ENCODE assay signal across 22 cellular contexts in the genomic region with DNA sequence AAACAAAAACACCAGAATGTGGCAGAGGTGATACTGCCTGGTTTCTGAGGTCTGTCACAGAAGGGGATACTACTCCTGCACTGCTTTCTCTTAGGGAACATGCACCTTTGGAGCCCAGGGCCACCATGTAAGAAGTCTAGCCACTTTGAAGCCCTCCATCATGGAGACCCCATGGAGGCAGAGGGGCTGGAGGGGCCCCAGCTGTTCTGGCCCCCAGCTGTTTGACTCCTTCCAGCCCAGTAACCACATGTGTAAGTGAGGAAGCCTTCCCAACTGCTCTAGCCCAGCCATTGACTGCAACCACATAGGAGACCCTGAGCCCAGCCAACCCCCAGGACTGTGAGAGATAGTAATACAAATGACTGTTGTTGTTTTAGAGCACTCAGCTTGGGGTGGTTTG. TPM values are rescaled to one million over a fixed set of nuclear protein-coding genes. Genes with fewer than 3 reads are reported as not detected.
DNase-seq lines count a peak whose midpoint lies in the region; ATAC-seq and TF ChIP-seq lines count a peak whose summit lies in the region.
"Had no signal": no experiment of that assay in that cellular context is flagged by ENCODE, and none has a peak within 500 bp of the region (broad histone marks: within the 10 kb centered on the region; RNA-seq: fewer than 3 reads in every experiment).

No MANE protein-coding gene starts in this region.

- DNase-seq in activated CD8-positive, alpha-beta memory T cell treated with anti-CD3 and anti-CD28 coated beads for 24 hours = peak; percentile 28
- DNase-seq in activated CD8-positive, alpha-beta memory T cell treated with anti-CD3 and anti-CD28 coated beads, Interleukin-2, amount 50 U/mL, for 4 hours = no peak
- peak; percentile 57 for DNase-seq in cardiac septum (ENCODE audit: low spot score)
- DNase-seq in left cardiac atrium = no peak
- peak; percentile 9 for DNase-seq in testis
- no peak for DNase-seq in UCSD-AML1 (lab: John Stamatoyannopoulos, UW; ENCODE audit: unreplicated experiment)
- no peak for DNase-seq in MG63
- DNase-seq: AML-193; Caco-2; CD4-positive, alpha-beta T cell; DMS153; DMS79; GDM1; GM23248 had no signal

- H3K4me3 ChIP-seq in testis (no peak overlapping the region), MG63 (no peak overlapping the region)
- H3K4me3 ChIP-seq: A549, GM23248, HAP-1 had no signal

- no peak overlapping the region for H3K27ac ChIP-seq in testis
- H3K27ac ChIP-seq: 22Rv1, A549, C4-2B, GM23248, HL-60 had no signal

- TF ChIP-seq CTCF in testis (IDR thresholded peaks at IDR 0.05) = no peak

- H3K36me3 ChIP-seq in testis (ENCODE audit: low read depth, missing control alignments) (no peaks in the 10 kb centered on the region), MG63 (no peaks in the 10 kb centered on the region)
- H3K36me3 ChIP-seq: HAP-1 had no signal

- no peaks in the 10 kb centered on the region for H3K9me3 ChIP-seq in testis
- H3K9me3 ChIP-seq in MG63 = no peaks in the 10 kb centered on the region
- H3K9me3 ChIP-seq: A549, Caco-2, HAP-1 had no signal

- no peaks in the 10 kb centered on the region for H3K4me1 ChIP-seq in testis
- H3K4me1 ChIP-seq: Caco-2, HAP-1 had no signal

- intact Hi-C loops in cardiac septum (cut with DNase I) (no loop called here), left cardiac atrium (cut with DNase I) (no loop called here), testis (cut with DNase I; ENCODE audit: low total_unique reads) (no loop called here)

- no peaks in the 10 kb centered on the region for H3K27me3 ChIP-seq in testis
- H3K27me3 ChIP-seq in MG63 = no peaks in the 10 kb centered on the region

- no peak for TF ChIP-seq POLR2A in testis (IDR thresholded peaks at IDR 0.05)

- ATAC-seq in left cardiac atrium = no peak
- ATAC-seq: A549 had no signal

RNA-seq across cellular contexts. Expression of a gene that starts 9.0 kb away (rescaled TPM):
- total RNA-seq in cardiac septum = 0.92 TPM
- total RNA-seq in left cardiac atrium = 1 to 10 TPM; 1.6 to 6.9 TPM
- 1 to 10 TPM; 2.7 to 4.3 TPM for total RNA-seq in testis
- 3.3 TPM for polyA plus RNA-seq in testis (ENCODE audit: insufficient read depth, low read depth, low replicate concordance)
- 1.1 and 3.0 TPM in 2 replicates for total RNA-seq in MG63 (2014; rRNA removed; shearing (Covaris generic); ENCODE audit: low replicate concordance)
- total RNA-seq: CD4-positive, alpha-beta T cell had no signal

RNA-seq across cellular contexts. Expression of a gene that starts 53.9 kb away (rescaled TPM):
- total RNA-seq in cardiac septum = not detected
- total RNA-seq in left cardiac atrium = under 1 TPM in 1 of 2 donors, not detected in 1; 0.09 TPM
- 1 to 10 TPM; 6.5 TPM for total RNA-seq in testis
- 5.8 TPM for polyA plus RNA-seq in testis (ENCODE audit: insufficient read depth, low read depth, low replicate concordance)
- total RNA-seq in MG63 (2014; rRNA removed; shearing (Covaris generic); ENCODE audit: low replicate concordance) = not detected in 2 replicates
- total RNA-seq: CD4-positive, alpha-beta T cell; Daoy; GM23248; H4 had no signal
- polyA plus RNA-seq: BJ, GM23248 had no signal

Comparison
In these comparisons a context has a peak if more than half of its experiments do, and no peak if none do; other contexts are left out.
1. DNase-seq: peak in activated CD8-positive, alpha-beta memory T cell treated with anti-CD3 and anti-CD28 coated beads for 24 hours (single experiment), cardiac septum (single experiment) and testis (single experiment); none in activated CD8-positive, alpha-beta memory T cell treated with anti-CD3 and anti-CD28 coated beads, Interleukin-2, amount 50 U/mL, for 4 hours (single experiment), left cardiac atrium (single experiment), UCSD-AML1 (single experiment) and MG63 (single experiment).